13 cellular contexts compared by ENCODE assay signal in genomic region chr3:183460059-183461052, GRCh38. TPM values are rescaled to one million over a fixed set of nuclear protein-coding genes. Genes with fewer than 3 reads are reported as not detected.
DNase-seq lines count a peak whose midpoint lies in the region; ATAC-seq and TF ChIP-seq lines count a peak whose summit lies in the region.
"Had no signal": no experiment of that assay in that cellular context is flagged by ENCODE, and none has a peak within 500 bp of the region (broad histone marks: within the 10 kb centered on the region; RNA-seq: fewer than 3 reads in every experiment).

No MANE protein-coding gene starts in this region.

- TF ChIP-seq CTCF in cardiac fibroblast (IDR thresholded peaks at IDR 0.05; ENCODE audit: low read depth, low read length), result no peak

- peak overlapping the region; percentile 68 for H2AFZ ChIP-seq in neuronal stem cell (ENCODE audit: low read length)

- no peak overlapping the region for H3K4ac ChIP-seq in neuronal stem cell (ENCODE audit: low read length)

- H4K91ac ChIP-seq in neuronal stem cell (ENCODE audit: low read depth, low read length, poor library complexity), result no peak overlapping the region

- H2BK15ac ChIP-seq in neuronal stem cell (ENCODE audit: low read length), result no peak overlapping the region

- no peak overlapping the region for H2BK120ac ChIP-seq in neuronal stem cell (ENCODE audit: low read depth, low read length)

- H4K8ac ChIP-seq in neuronal stem cell (ENCODE audit: low read depth, low read length), result no peak overlapping the region

- H3K23ac ChIP-seq in neuronal stem cell (ENCODE audit: low read depth, low read length, poor library complexity), result no peak overlapping the region

- no peaks in the 10 kb centered on the region for H3K79me1 ChIP-seq in neuronal stem cell (ENCODE audit: low read depth, low read length)

- H3K27me3 ChIP-seq in NT2/D1 (ENCODE audit: insufficient read depth, insufficient read length) (no peaks in the 10 kb centered on the region), neuronal stem cell (ENCODE audit: control insufficient read depth in 3 of 3, insufficient read depth in 3 of 3, low read depth in 1 of 3, low read length in 3 of 3) (no peaks in the 10 kb centered on the region)
- H3K27me3 ChIP-seq: BE2C, cardiac muscle cell had no signal

- no peak overlapping the region for H3K18ac ChIP-seq in neuronal stem cell (ENCODE audit: low read length)

- H3K36me3 ChIP-seq in NT2/D1 (ENCODE audit: insufficient read depth, insufficient read length, low read length) (peaks cover 11% of the 10 kb centered on the region), neuronal stem cell (replicated peaks in 1 of 2; ENCODE audit: control insufficient read depth in 2 of 2, insufficient read depth in 2 of 2, low read length in 2 of 2) (peaks cover 2 to 15% of the 10 kb centered on the region in 2 donors)
- H3K36me3 ChIP-seq: BE2C had no signal

- DNase-seq in ELR (ENCODE audit: low read depth) (peak; percentile 17), NT2/D1 (ENCODE audit: low read depth, low spot score) (peak; percentile 61), cardiac fibroblast (ENCODE audit: low read depth in 2 of 2) (peak; percentile 15 to 20), neuronal stem cell (ENCODE audit: low spot score) (no peak), SW480 (ENCODE audit: low spot score) (no peak), left lobe of liver (ENCODE audit: low spot score) (no peak), NCI-H2227 treated with DMSO at 0.1 percent for 48 hours (lab: John Stamatoyannopoulos, UW) (no peak)
- DNase-seq: activated T-cell treated with anti-CD3 and anti-CD28 coated beads, Interleukin-2, amount 50 U/mL, for 24 hours; BE2C; NCI-H1417; NK-92 treated with Interleukin-12 subunit alpha and Interleukin-12 subunit beta, amount 100 ng/mL, for 24 hours; stimulated activated CD4-positive, alpha-beta T cell treated with anti-CD3 and anti-CD28 coated beads, Interleukin-4, amount 100 ng/mL, for 1 hour had no signal

- H2BK5ac ChIP-seq in neuronal stem cell (ENCODE audit: low read length), result no peak overlapping the region

- H3K4me3 ChIP-seq in NT2/D1 (ENCODE audit: insufficient read length, low read depth) (no peak overlapping the region), cardiac fibroblast (replicated peaks in 1 of 2; ENCODE audit: low read depth in 2 of 2, low read length in 2 of 2) (no peak overlapping the region), neuronal stem cell (ENCODE audit: low read length in 2 of 2) (no peak overlapping the region)
- H3K4me3 ChIP-seq: cardiac muscle cell had no signal

- H2BK12ac ChIP-seq in neuronal stem cell (ENCODE audit: low read length), result no peak overlapping the region

- H3K9ac ChIP-seq in NT2/D1 (ENCODE audit: insufficient read length, low read depth) (no peak overlapping the region), neuronal stem cell (ENCODE audit: low read depth, low read length, poor library complexity) (no peak overlapping the region)

- no peak overlapping the region for H3K27ac ChIP-seq in neuronal stem cell (replicated peaks; ENCODE audit: low read length)
- H3K27ac ChIP-seq: cardiac muscle cell had no signal

- H3K14ac ChIP-seq in neuronal stem cell (ENCODE audit: low read length), result no peak overlapping the region

- H3K4me1 ChIP-seq in NT2/D1 (ENCODE audit: insufficient read depth, insufficient read length) (peaks cover 3% of the 10 kb centered on the region), neuronal stem cell (ENCODE audit: control insufficient read depth in 2 of 2, insufficient read depth in 1 of 2, low read depth in 1 of 2, low read length in 2 of 2) (peaks cover 0 to 8% of the 10 kb centered on the region in 2 donors)
- H3K4me1 ChIP-seq: BE2C had no signal

- no peak overlapping the region for H3K4me2 ChIP-seq in neuronal stem cell (ENCODE audit: insufficient read depth, low read length, poor library complexity, severe bottlenecking)

- H3K9me3 ChIP-seq in NT2/D1 (ENCODE audit: insufficient read depth, low read length) (peaks cover 7% of the 10 kb centered on the region; the same call in 1 of the 2 replicates), neuronal stem cell (replicated peaks in 1 of 2; ENCODE audit: control insufficient read depth in 2 of 2, insufficient read depth in 1 of 2, low read depth in 1 of 2, low read length in 2 of 2) (peaks cover 5 to 7% of the 10 kb centered on the region in 2 donors)
- H3K9me3 ChIP-seq: BE2C had no signal

- no CpG with 5 or more reads among the region's 8 CpGs for WGBS in neuronal stem cell (ENCODE audit: extremely low coverage in 2 of 2, insufficient read length in 2 of 2, insufficient replicate concordance in 1 of 2), 2 donors

- ATAC-seq in left lobe of liver, result no peak

- no peak overlapping the region for H2AK5ac ChIP-seq in neuronal stem cell (ENCODE audit: low read depth, low read length)

RNA-seq across cellular contexts. Expression of gene MCF2L2, which starts 31.9 kb away (rescaled TPM):
- 2.0 TPM for polyA plus RNA-seq in neuronal stem cell (2013, experiment 1 of 2)
- 2.0 TPM for polyA plus RNA-seq in neuronal stem cell (2013, experiment 2 of 2)
- 0.13 TPM for total RNA-seq in left lobe of liver

Comparison
In these comparisons a context has a peak if more than half of its experiments do, and no peak if none do; other contexts are left out.
1. DNase-seq: peak in ELR (single experiment), NT2/D1 (single experiment) and cardiac fibroblast (2 of 2); none in neuronal stem cell (single experiment), SW480 (single experiment), left lobe of liver (single experiment) and NCI-H2227 treated with DMSO at 0.1 percent for 48 hours (single experiment).